ENCODE assay signal across 1 cellular context in genomic region chr11:1219836-1220810, GRCh38.
A peak's percentile ranks its signal among the peaks of the same experiment; 100 is the strongest.
TF ChIP-seq lines count a peak whose summit lies in the region.

No MANE protein-coding gene starts in this region.

TF ChIP-seq in HepG2, 621 proteins besides CTCF, POLR2A, EP300 and RAD21 (continued from another document and continues in another):
- no peak for TF ChIP-seq ZNF407 (CRISPR knock-in tag; IDR thresholded peaks at IDR 0.05; ENCODE audit: not compliant biosample characterization)
- TF ChIP-seq NR2C2 (CRISPR knock-in tag; IDR thresholded peaks at IDR 0.05; ENCODE audit: borderline replicate concordance) = peak; percentile 60; the same call in 1 of the 2 replicates
- 0 out of 2 replicates have a peak, but pooled peaks have one; percentile 52 for TF ChIP-seq ZSCAN5A (CRISPR knock-in tag; IDR thresholded peaks at IDR 0.05; ENCODE audit: borderline replicate concordance)
- peak; percentile 87 for TF ChIP-seq FOXJ3 (CRISPR knock-in tag; IDR thresholded peaks at IDR 0.05; ENCODE audit: borderline replicate concordance)
- TF ChIP-seq ZNF563 (CRISPR knock-in tag; IDR thresholded peaks at IDR 0.05) = no peak
- TF ChIP-seq ZNF841 (CRISPR knock-in tag; IDR thresholded peaks at IDR 0.05; ENCODE audit: borderline replicate concordance) = no peak
- peak; percentile 98 for TF ChIP-seq HIC2 (CRISPR knock-in tag; IDR thresholded peaks at IDR 0.05; ENCODE audit: low read depth)
- peak; percentile 84; the same call in 1 of the 2 replicates for TF ChIP-seq RXRA (CRISPR knock-in tag; IDR thresholded peaks at IDR 0.05)
- TF ChIP-seq ZNF30 (CRISPR knock-in tag; IDR thresholded peaks at IDR 0.05) = no peak
- TF ChIP-seq SOX6 (IDR thresholded peaks at IDR 0.05) = no peak
- peak; percentile 96 for TF ChIP-seq SOX6 (CRISPR knock-in tag; IDR thresholded peaks at IDR 0.05)
- no peak for TF ChIP-seq ZNF121 (CRISPR knock-in tag; IDR thresholded peaks at IDR 0.05)
- TF ChIP-seq HNRNPK (IDR thresholded peaks at IDR 0.05; ENCODE audit: low read depth, low read length, poor library complexity, severe bottlenecking) = no peak
- 0 out of 2 replicates have a peak, but pooled peaks have one; percentile 36 for TF ChIP-seq IRF9 (CRISPR knock-in tag; IDR thresholded peaks at IDR 0.05; ENCODE audit: borderline replicate concordance)
- no peak for TF ChIP-seq RFX5 (IDR thresholded peaks at IDR 0.05; ENCODE audit: low read depth, low read length)
- TF ChIP-seq HNF4A (CRISPR knock-in tag; IDR thresholded peaks at IDR 0.05) = peak; percentile 85
- TF ChIP-seq PLRG1 (conservative IDR thresholded peaks at IDR 0.05) = no peak
- no peak for TF ChIP-seq CHCHD3 (CRISPR knock-in tag; IDR thresholded peaks at IDR 0.05)
- peak; percentile 81; the same call in 1 of the 2 replicates for TF ChIP-seq NCOA1 (CRISPR knock-in tag; IDR thresholded peaks at IDR 0.05)
- TF ChIP-seq GATA4 (IDR thresholded peaks at IDR 0.05; ENCODE audit: borderline replicate concordance, low read depth) = peak; percentile 94
- peak; percentile 82; the same call in 1 of the 2 replicates for TF ChIP-seq ZNF296 (CRISPR knock-in tag; conservative IDR thresholded peaks at IDR 0.05)
- TF ChIP-seq NRL (CRISPR knock-in tag; IDR thresholded peaks at IDR 0.05; ENCODE audit: borderline replicate concordance) = peak; percentile 79; the same call in 1 of the 2 replicates
- TF ChIP-seq ZNF670 (CRISPR knock-in tag; IDR thresholded peaks at IDR 0.05; ENCODE audit: borderline replicate concordance) = peak; percentile 88
- peak; percentile 87 for TF ChIP-seq NFKB2 (CRISPR knock-in tag; IDR thresholded peaks at IDR 0.05; ENCODE audit: borderline replicate concordance)
- TF ChIP-seq ZNF598 (CRISPR knock-in tag; IDR thresholded peaks at IDR 0.05; ENCODE audit: borderline replicate concordance) = no peak
- TF ChIP-seq ZNF446 (CRISPR knock-in tag; IDR thresholded peaks at IDR 0.05) = no peak
- TF ChIP-seq HMGXB3 (CRISPR knock-in tag; IDR thresholded peaks at IDR 0.05; ENCODE audit: borderline replicate concordance) = peak; percentile 63; the same call in 1 of the 2 replicates
- TF ChIP-seq CAMTA2 (CRISPR knock-in tag; IDR thresholded peaks at IDR 0.05; ENCODE audit: borderline replicate concordance) = peak; percentile 73; the same call in 1 of the 2 replicates
- TF ChIP-seq NFRKB (IDR thresholded peaks at IDR 0.05) = no peak
- TF ChIP-seq MTF2 (CRISPR knock-in tag; IDR thresholded peaks at IDR 0.05; ENCODE audit: borderline replicate concordance) = peak; percentile 97
- no peak for TF ChIP-seq ELK4 (CRISPR knock-in tag; IDR thresholded peaks at IDR 0.05; ENCODE audit: borderline replicate concordance)
- no peak for TF ChIP-seq HMGA1 (CRISPR knock-in tag; conservative IDR thresholded peaks at IDR 0.05)
- peak; percentile 35; the same call in 1 of the 2 replicates for TF ChIP-seq ZNF460 (CRISPR knock-in tag; IDR thresholded peaks at IDR 0.05; ENCODE audit: borderline replicate concordance)
- TF ChIP-seq TBP (CRISPR knock-in tag; IDR thresholded peaks at IDR 0.05) = no peak
- TF ChIP-seq MXD4 (CRISPR knock-in tag; IDR thresholded peaks at IDR 0.05) = peak; percentile 41; the same call in 1 of the 2 replicates
- TF ChIP-seq PCBP1 (IDR thresholded peaks at IDR 0.05; ENCODE audit: borderline replicate concordance, low read depth, low read length) = no peak
- 0 out of 2 replicates have a peak, but pooled peaks have one; percentile 33 for TF ChIP-seq HOXA9 (CRISPR knock-in tag; IDR thresholded peaks at IDR 0.05; ENCODE audit: borderline replicate concordance)
- TF ChIP-seq MYC (CRISPR knock-in tag; IDR thresholded peaks at IDR 0.05; ENCODE audit: borderline replicate concordance) = peak; percentile 54; the same call in 1 of the 2 replicates
- peak; percentile 83; the same call in 1 of the 2 replicates for TF ChIP-seq ZNF724P (CRISPR knock-in tag; IDR thresholded peaks at IDR 0.05; ENCODE audit: borderline replicate concordance)
- TF ChIP-seq RBFOX2 (IDR thresholded peaks at IDR 0.05; ENCODE audit: low read depth, low read length) = no peak
- TF ChIP-seq SP4 (CRISPR knock-in tag; IDR thresholded peaks at IDR 0.05) = peak; percentile 83
- TF ChIP-seq REPIN1 (CRISPR knock-in tag; IDR thresholded peaks at IDR 0.05; ENCODE audit: borderline replicate concordance, low read depth) = peak; percentile 71; the same call in 1 of the 2 replicates
- TF ChIP-seq ZNF484 (CRISPR knock-in tag; IDR thresholded peaks at IDR 0.05; ENCODE audit: borderline replicate concordance, low read depth) = no peak
- TF ChIP-seq U2AF2 (IDR thresholded peaks at IDR 0.05; ENCODE audit: low read depth, low read length) = no peak
- peak; percentile 41; the same call in 1 of the 2 replicates for TF ChIP-seq SPEN (CRISPR knock-in tag; IDR thresholded peaks at IDR 0.05; ENCODE audit: low read depth)
